In the genomic region with DNA sequence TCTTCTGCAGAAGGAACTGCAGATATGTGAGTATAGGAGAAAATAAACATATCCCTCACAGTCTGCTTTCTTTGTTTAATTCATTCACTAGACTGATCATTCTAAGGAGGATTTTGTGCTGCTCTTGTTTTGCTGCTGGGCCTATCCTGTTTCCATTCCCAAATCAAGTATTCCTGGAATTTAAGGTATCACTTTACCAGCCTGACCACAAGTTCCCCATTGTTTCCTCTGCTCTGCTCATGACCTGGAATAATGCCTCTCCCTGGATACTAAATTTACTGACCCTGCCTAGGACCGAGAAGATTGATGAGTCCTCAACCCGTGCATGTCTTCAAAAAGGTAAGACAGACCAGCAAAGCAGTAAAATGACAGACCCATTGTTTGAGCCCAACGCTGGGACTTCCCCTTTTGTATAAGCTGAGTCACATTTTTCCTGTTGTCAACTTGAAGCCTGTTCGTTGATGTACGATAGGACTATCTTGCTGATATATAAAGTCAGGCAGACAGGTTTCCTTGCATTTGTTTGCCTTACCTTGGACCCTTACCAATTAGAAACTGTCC, we compare ENCODE assay signal across 1 cellular context.
TF ChIP-seq lines count a peak whose summit lies in the region.

No MANE protein-coding gene starts in this region.

TF ChIP-seq in GM12878, 131 proteins besides CTCF, POLR2A, EP300 and RAD21 (continued from another document):
- TF ChIP-seq CHD4 (IDR thresholded peaks at IDR 0.05) (0 out of 2 replicates have a peak, but pooled peaks have one; percentile 72), ATF7 (IDR thresholded peaks at IDR 0.05; ENCODE audit: low read depth) (peak; percentile 22; the same call in 1 of the 2 replicates), CBX5 (IDR thresholded peaks at IDR 0.05; ENCODE audit: low read depth) (0 out of 2 replicates have a peak, but pooled peaks have one; percentile 17), HCFC1 (IDR thresholded peaks at IDR 0.05; ENCODE audit: low read length) (no peak), PAX8 (IDR thresholded peaks at IDR 0.05) (no peak)
